Comparison of ENCODE assay signal across 8 cellular contexts in the genomic region with DNA sequence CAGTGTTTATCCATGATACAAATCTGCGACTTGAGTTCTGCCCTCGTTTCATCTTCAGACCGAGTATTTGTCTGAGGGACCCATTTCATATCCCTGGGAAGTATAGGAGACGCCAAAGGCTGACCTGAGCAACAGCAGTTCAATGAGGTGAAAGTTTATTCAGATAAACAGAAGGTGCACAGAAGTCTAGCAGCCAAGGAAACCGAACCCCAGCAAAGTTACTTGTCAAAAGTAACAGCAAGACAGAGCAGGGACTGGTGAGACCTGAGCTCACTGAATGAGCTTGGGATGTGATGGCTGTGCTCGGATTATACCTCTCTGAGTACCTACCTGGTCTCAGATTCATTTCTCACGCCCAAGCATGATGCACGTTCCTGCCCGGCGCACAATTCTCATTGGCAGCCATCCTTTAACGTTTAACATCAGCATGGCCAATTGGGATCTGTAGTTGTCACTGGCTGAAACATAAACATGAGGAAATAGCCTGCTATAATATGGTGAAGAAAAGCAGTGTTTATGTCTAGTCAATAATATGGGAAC. TPM values are rescaled to one million over a fixed set of nuclear protein-coding genes. Genes with fewer than 3 reads are reported as not detected.
DNase-seq lines count a peak whose midpoint lies in the region; ATAC-seq and TF ChIP-seq lines count a peak whose summit lies in the region.

No MANE protein-coding gene starts in this region.

- no peak for TF ChIP-seq RAD21 in neural cell (conservative IDR thresholded peaks at IDR 0.05)

- H3K27me3 ChIP-seq in endocrine pancreas (ENCODE audit: control insufficient read depth, insufficient read depth, low read length) (no peaks in the 10 kb centered on the region), neural cell (ENCODE audit: insufficient read depth, low read depth, low read length) (no peaks in the 10 kb centered on the region)

- H3K79me2 ChIP-seq in neural cell (replicated peaks; ENCODE audit: insufficient read depth, low read length), result no peaks in the 10 kb centered on the region

- TF ChIP-seq EP300 in neural cell (conservative IDR thresholded peaks at IDR 0.05; ENCODE audit: poor library complexity, severe bottlenecking), result no peak

- ATAC-seq in GM19455 (IDR thresholded peaks at IDR 0.05; ENCODE audit: unreplicated experiment), result no peak

- peak overlapping the region; percentile 90 for H3K4me3 ChIP-seq in endocrine pancreas (ENCODE audit: control insufficient read depth, insufficient read depth, low read length)
- peak overlapping the region; percentile 86 for H3K4me3 ChIP-seq in neural cell (ENCODE audit: low read length)

- no peaks in the 10 kb centered on the region for H4K20me1 ChIP-seq in neural cell (ENCODE audit: insufficient read depth)

- TF ChIP-seq CTCF in neural cell (IDR thresholded peaks at IDR 0.05; ENCODE audit: poor library complexity, severe bottlenecking), result no peak

- H3F3A ChIP-seq in neural cell (ENCODE audit: insufficient read depth, low read length, poor library complexity, severe bottlenecking), result peaks cover 4% of the 10 kb centered on the region

- H3K9me3 ChIP-seq in endocrine pancreas (ENCODE audit: control insufficient read depth, low read length) (no peaks in the 10 kb centered on the region), neural cell (ENCODE audit: low read length) (no peaks in the 10 kb centered on the region)

- H3K27ac ChIP-seq in neural cell (ENCODE audit: low read length), result peak overlapping the region; percentile 45

- no peaks in the 10 kb centered on the region for H3K4me1 ChIP-seq in endocrine pancreas (ENCODE audit: control insufficient read depth, insufficient read depth, low read length)

- DNase-seq in activated naive CD4-positive, alpha-beta T cell treated with Interleukin-2 at 50 U/mL for 16 hours, result peak; percentile 8
- no peak for DNase-seq in activated naive CD4-positive, alpha-beta T cell (lab: John Stamatoyannopoulos, UW)
- DNase-seq in SW480 (ENCODE audit: low spot score), result peak; percentile 40
- DNase-seq in NCI-H128 (lab: John Stamatoyannopoulos, UW; ENCODE audit: unreplicated experiment), result no peak
- DNase-seq in NCI-H526 treated with DMSO at 0.1 percent for 48 hours (lab: John Stamatoyannopoulos, UW), result no peak

- peak overlapping the region; percentile 79 for H3K4me2 ChIP-seq in neural cell (ENCODE audit: low read length)

- no peaks in the 10 kb centered on the region for H3K9me2 ChIP-seq in neural cell (ENCODE audit: insufficient read depth, low read length)

- H3K36me3 ChIP-seq in endocrine pancreas (ENCODE audit: control insufficient read depth, insufficient read depth, low read length) (no peaks in the 10 kb centered on the region), neural cell (ENCODE audit: insufficient read depth, low read length) (no peaks in the 10 kb centered on the region)

- H3K9ac ChIP-seq in endocrine pancreas (ENCODE audit: control insufficient read depth, insufficient read depth, low read length) (peak overlapping the region; percentile 15), neural cell (ENCODE audit: low read length) (peak overlapping the region; percentile 66)

- peak overlapping the region; percentile 84 for H2AFZ ChIP-seq in neural cell (ENCODE audit: low read depth, low read length)

TF ChIP-seq in neural cell, 6 proteins besides CTCF, POLR2A, EP300 and RAD21:
- TF ChIP-seq POLR2AphosphoS5 (IDR thresholded peaks at IDR 0.05), result no peak
- TF ChIP-seq MXI1 (conservative IDR thresholded peaks at IDR 0.05; ENCODE audit: poor library complexity, severe bottlenecking), result no peak
- TF ChIP-seq TAF1 (IDR thresholded peaks at IDR 0.05; ENCODE audit: low read depth), result no peak
- no peak for TF ChIP-seq EZH2 (IDR thresholded peaks at IDR 0.05; ENCODE audit: borderline replicate concordance, insufficient read depth, low read length, poor library complexity, severe bottlenecking)
- no peak for TF ChIP-seq SMC3 (conservative IDR thresholded peaks at IDR 0.05; ENCODE audit: poor library complexity)
- TF ChIP-seq, protein P1, sequence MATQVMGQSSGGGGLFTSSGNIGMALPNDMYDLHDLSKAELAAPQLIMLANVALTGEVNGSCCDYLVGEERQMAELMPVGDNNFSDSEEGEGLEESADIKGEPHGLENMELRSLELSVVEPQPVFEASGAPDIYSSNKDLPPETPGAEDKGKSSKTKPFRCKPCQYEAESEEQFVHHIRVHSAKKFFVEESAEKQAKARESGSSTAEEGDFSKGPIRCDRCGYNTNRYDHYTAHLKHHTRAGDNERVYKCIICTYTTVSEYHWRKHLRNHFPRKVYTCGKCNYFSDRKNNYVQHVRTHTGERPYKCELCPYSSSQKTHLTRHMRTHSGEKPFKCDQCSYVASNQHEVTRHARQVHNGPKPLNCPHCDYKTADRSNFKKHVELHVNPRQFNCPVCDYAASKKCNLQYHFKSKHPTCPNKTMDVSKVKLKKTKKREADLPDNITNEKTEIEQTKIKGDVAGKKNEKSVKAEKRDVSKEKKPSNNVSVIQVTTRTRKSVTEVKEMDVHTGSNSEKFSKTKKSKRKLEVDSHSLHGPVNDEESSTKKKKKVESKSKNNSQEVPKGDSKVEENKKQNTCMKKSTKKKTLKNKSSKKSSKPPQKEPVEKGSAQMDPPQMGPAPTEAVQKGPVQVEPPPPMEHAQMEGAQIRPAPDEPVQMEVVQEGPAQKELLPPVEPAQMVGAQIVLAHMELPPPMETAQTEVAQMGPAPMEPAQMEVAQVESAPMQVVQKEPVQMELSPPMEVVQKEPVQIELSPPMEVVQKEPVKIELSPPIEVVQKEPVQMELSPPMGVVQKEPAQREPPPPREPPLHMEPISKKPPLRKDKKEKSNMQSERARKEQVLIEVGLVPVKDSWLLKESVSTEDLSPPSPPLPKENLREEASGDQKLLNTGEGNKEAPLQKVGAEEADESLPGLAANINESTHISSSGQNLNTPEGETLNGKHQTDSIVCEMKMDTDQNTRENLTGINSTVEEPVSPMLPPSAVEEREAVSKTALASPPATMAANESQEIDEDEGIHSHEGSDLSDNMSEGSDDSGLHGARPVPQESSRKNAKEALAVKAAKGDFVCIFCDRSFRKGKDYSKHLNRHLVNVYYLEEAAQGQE (IDR thresholded peaks at IDR 0.05; ENCODE audit: borderline replicate concordance), result no peak

RNA-seq across cellular contexts. Expression of a gene that starts 0.6 kb away (rescaled TPM):
- 8.3 and 8.6 TPM in 2 replicates for polyA plus RNA-seq in neural cell
- 16.1 and 16.9 TPM in 2 replicates for polyA minus RNA-seq in neural cell

RNA-seq across cellular contexts. Expression of a gene that starts 6.3 kb away (rescaled TPM):
- polyA plus RNA-seq in neural cell, result 617 and 706 TPM in 2 replicates
- polyA minus RNA-seq in neural cell, result 129 and 144 TPM in 2 replicates

Comparison
In these comparisons a context has a peak if more than half of its experiments do, and no peak if none do; other contexts are left out.
1. DNase-seq: peak in activated naive CD4-positive, alpha-beta T cell treated with Interleukin-2 at 50 U/mL for 16 hours (single experiment) and SW480 (single experiment); none in activated naive CD4-positive, alpha-beta T cell (0 of 4), NCI-H128 (single experiment) and NCI-H526 treated with DMSO at 0.1 percent for 48 hours (single experiment).